Comparison of ENCODE assay signal across 8 cellular contexts in the genomic region with DNA sequence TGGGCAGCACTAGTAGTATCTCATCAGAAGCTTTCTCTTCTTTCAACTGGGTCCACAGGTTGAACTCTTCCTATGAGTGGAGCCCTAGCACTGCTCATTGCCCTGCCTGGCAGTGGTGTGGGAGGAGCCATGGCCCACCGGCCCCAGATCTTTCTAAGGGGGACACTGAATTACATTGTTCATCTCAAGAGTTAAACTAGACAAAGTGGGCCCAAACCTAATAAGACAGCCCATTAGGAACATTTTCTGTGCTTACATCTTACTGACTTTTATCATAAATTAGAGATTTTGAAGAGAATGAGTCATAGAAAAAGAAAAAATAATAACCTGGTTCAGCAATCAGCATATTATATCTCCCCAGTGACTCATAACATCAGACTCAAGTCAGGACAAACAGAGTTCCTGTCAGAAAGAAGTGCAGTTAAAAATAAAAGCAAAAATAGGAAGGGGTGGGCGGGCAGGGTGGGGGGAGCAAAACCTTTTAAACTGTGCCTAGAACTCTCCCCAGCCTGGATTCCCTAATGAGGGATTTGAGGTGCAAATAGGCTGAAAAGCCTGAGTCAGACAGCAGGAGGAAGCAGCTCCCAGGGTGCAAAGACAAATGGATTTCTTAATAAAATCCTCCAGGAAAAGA.
DNase-seq lines count a peak whose midpoint lies in the region; ATAC-seq and TF ChIP-seq lines count a peak whose summit lies in the region.

No MANE protein-coding gene starts in this region.

- TF ChIP-seq RAD21 in IMR-90 (IDR thresholded peaks at IDR 0.05; ENCODE audit: low read length) = no peak

- H2AK9ac ChIP-seq in IMR-90 (replicated peaks; ENCODE audit: low read depth, low read length, poor library complexity) = no peak overlapping the region

- H4K20me1 ChIP-seq in IMR-90 (ENCODE audit: insufficient read depth, low read length) = no peaks in the 10 kb centered on the region

- peak overlapping the region; percentile 21 for H2BK5ac ChIP-seq in IMR-90 (ENCODE audit: low read depth, low read length, poor library complexity, severe bottlenecking)

- H3K36me3 ChIP-seq in IMR-90 (ENCODE audit: control insufficient read depth, insufficient read depth, low read length) = no peaks in the 10 kb centered on the region

- ATAC-seq in GM19372 (IDR thresholded peaks at IDR 0.05; ENCODE audit: low read depth, unreplicated experiment) = peak; percentile 52
- peak; percentile 69 for ATAC-seq in IMR-90 (ENCODE audit: low read depth)
- ATAC-seq in activated naive CD8-positive, alpha-beta T cell treated with anti-CD3 and anti-CD28 coated beads, Interleukin-2, amount 50 U/mL, for 24 hours = peak; percentile 76
- peak; percentile 23 to 41 for ATAC-seq in naive thymus-derived CD8-positive, alpha-beta T cell

- TF ChIP-seq POLR2A in IMR-90 (IDR thresholded peaks at IDR 0.05; ENCODE audit: low read depth, low read length) = no peak

- H3K36me3 Mint-ChIP-seq in activated naive CD8-positive, alpha-beta T cell treated with anti-CD3 and anti-CD28 coated beads, Interleukin-2, amount 50 U/mL, for 24 hours (ENCODE audit: low read depth) = no peaks in the 10 kb centered on the region
- H3K36me3 Mint-ChIP-seq in naive thymus-derived CD8-positive, alpha-beta T cell = peaks cover 0 to 2% (median 0%) of the 10 kb centered on the region in 3 donors
- H3K36me3 Mint-ChIP-seq in glutamatergic neuron (ENCODE audit: unreplicated experiment) = peaks cover 4% of the 10 kb centered on the region

- CTCF ChIA-PET in IMR-90 (lab: Yijun Ruan, JAX) = interaction anchor here (0.5 kb wide), 1 partner anchor 436 kb away, joined by 6 read pairs; no protein-coding TSS in a partner anchor

- POLR2A ChIA-PET in IMR-90 (lab: Charles Lee; ENCODE audit: unreplicated experiment) = no interaction called here
- POLR2A ChIA-PET in naive thymus-derived CD8-positive, alpha-beta T cell (lab: Charles Lee) = interaction anchor here (2.2 kb wide), 1 partner anchor 162 kb away, joined by 7 read pairs; a partner anchor contains a TSS

- H2BK120ac ChIP-seq in IMR-90 (ENCODE audit: low read depth, low read length) = peak overlapping the region; percentile 33

- H3K9me3 Mint-ChIP-seq in activated naive CD8-positive, alpha-beta T cell treated with anti-CD3 and anti-CD28 coated beads, Interleukin-2, amount 50 U/mL, for 24 hours = peaks cover 4% of the 10 kb centered on the region
- H3K9me3 Mint-ChIP-seq in naive thymus-derived CD8-positive, alpha-beta T cell = no peaks in the 10 kb centered on the region
- H3K9me3 Mint-ChIP-seq in glutamatergic neuron (ENCODE audit: unreplicated experiment) = no peaks in the 10 kb centered on the region

- no TSS peak for BruUV-seq in IMR-90 (replicated peaks; lab: Mats Ljungman, UMichigan)

- H3K4me3 Mint-ChIP-seq in activated naive CD8-positive, alpha-beta T cell treated with anti-CD3 and anti-CD28 coated beads, Interleukin-2, amount 50 U/mL, for 24 hours = peak overlapping the region; percentile 12
- peak overlapping the region in 6 of 10 donors; percentile 0 to 58 (median 12) for H3K4me3 Mint-ChIP-seq in naive thymus-derived CD8-positive, alpha-beta T cell
- no peak overlapping the region for H3K4me3 Mint-ChIP-seq in glutamatergic neuron (ENCODE audit: unreplicated experiment)

- H2AFZ ChIP-seq in IMR-90 (replicated peaks; ENCODE audit: low read length, poor library complexity) = no peak overlapping the region

- peak overlapping the region; percentile 46 for H4K91ac ChIP-seq in IMR-90 (ENCODE audit: insufficient read depth, low read depth, low read length)

- H2BK15ac ChIP-seq in IMR-90 (ENCODE audit: low read depth, low read length) = peak overlapping the region; percentile 90; the same call in 2 of the 3 replicates

- intact Hi-C loops in IMR-90 (cut with micrococcal nuclease) = loop anchor here (5.0 kb wide), 1 partner anchor 162 kb away; a partner anchor contains a TSS

- H3K14ac ChIP-seq in IMR-90 (replicated peaks; ENCODE audit: low read depth, low read length) = 0 out of 2 replicates have a peak overlapping the region, but pooled peaks have one; percentile 16

- H3K9me3 ChIP-seq in IMR-90 (ENCODE audit: control insufficient read depth, insufficient read depth, low read length) = no peaks in the 10 kb centered on the region

- peaks cover 0 to 4% of the 10 kb centered on the region in 2 experiments; a peak in 1 of 4 replicates for H3K79me1 ChIP-seq in IMR-90 (ENCODE audit: low read depth in 1 of 2, low read length in 2 of 2)

- peaks cover 18% of the 10 kb centered on the region for H3K4me1 ChIP-seq in IMR-90 (ENCODE audit: control insufficient read depth, insufficient read depth, low read length)

- no peak overlapping the region for H3K56ac ChIP-seq in IMR-90 (ENCODE audit: extremely low read depth, insufficient read depth, low read length)

- no CpG with 5 or more reads among the region's 2 CpGs for WGBS in IMR-90 (ENCODE audit: extremely low coverage in 2 of 2, insufficient read length in 1 of 2), 2 experiments

- no peak for TF ChIP-seq CTCF in IMR-90 (conservative IDR thresholded peaks at IDR 0.05; ENCODE audit: low read depth, low read length)
- no peak for TF ChIP-seq CTCF in glutamatergic neuron (IDR thresholded peaks at IDR 0.05; ENCODE audit: partially characterized antibody, unreplicated experiment)

- H2AK5ac ChIP-seq in IMR-90 (ENCODE audit: low read depth, low read length) = peak overlapping the region; percentile 9; the same call in 1 of the 2 replicates

- H3K27me3 Mint-ChIP-seq in activated naive CD8-positive, alpha-beta T cell treated with anti-CD3 and anti-CD28 coated beads, Interleukin-2, amount 50 U/mL, for 24 hours = no peaks in the 10 kb centered on the region
- no peaks in the 10 kb centered on the region for H3K27me3 Mint-ChIP-seq in naive thymus-derived CD8-positive, alpha-beta T cell
- no peaks in the 10 kb centered on the region for H3K27me3 Mint-ChIP-seq in glutamatergic neuron (ENCODE audit: unreplicated experiment)

- H2BK20ac ChIP-seq in IMR-90 (ENCODE audit: low read depth, low read length) = peak overlapping the region; percentile 86

- DNase-seq in IMR-90 = peak; percentile 80
- peak; percentile 41 for DNase-seq in activated naive CD8-positive, alpha-beta T cell treated with anti-CD3 and anti-CD28 coated beads, Interleukin-2, amount 50 U/mL, for 24 hours
- DNase-seq in naive thymus-derived CD8-positive, alpha-beta T cell = no peak
- DNase-seq in glutamatergic neuron = no peak
- no peak for DNase-seq in ecto neural progenitor cell (ENCODE audit: low spot score)
- DNase-seq in NCI-H187 treated with DMSO at 0.1 percent for 48 hours (lab: John Stamatoyannopoulos, UW) = no peak
- no peak for DNase-seq in HuH-7 (ENCODE audit: low spot score)

- peak overlapping the region; percentile 64 for H3K4me2 ChIP-seq in IMR-90 (ENCODE audit: low read depth, low read length)

- H3K27ac Mint-ChIP-seq in activated naive CD8-positive, alpha-beta T cell treated with anti-CD3 and anti-CD28 coated beads, Interleukin-2, amount 50 U/mL, for 24 hours = peak overlapping the region; percentile 77
- H3K27ac Mint-ChIP-seq in naive thymus-derived CD8-positive, alpha-beta T cell = peak overlapping the region in 8 of 10 donors; percentile 62 to 84 (median 80)
- no peak overlapping the region for H3K27ac Mint-ChIP-seq in glutamatergic neuron (ENCODE audit: unreplicated experiment)

- dilution Hi-C loops in IMR-90 (cut with HindIII; ENCODE audit: low sequenced_read_pairs, unreplicated experiment) = no loop called here

- H3K9me1 ChIP-seq in IMR-90 (ENCODE audit: insufficient read depth, low read length) = peaks cover 15% of the 10 kb centered on the region

- H4K5ac ChIP-seq in IMR-90 (ENCODE audit: low read depth, low read length) = peak overlapping the region; percentile 4; the same call in 1 of the 2 replicates

- no peak overlapping the region for H3K4me3 ChIP-seq in IMR-90 (ENCODE audit: insufficient read depth, low read depth, low read length)

- H3K23ac ChIP-seq in IMR-90 (ENCODE audit: low read depth, low read length) = no peak overlapping the region

- no peak overlapping the region for H3K9ac ChIP-seq in IMR-90 (ENCODE audit: low read depth, low read length)

- H3K4me1 Mint-ChIP-seq in activated naive CD8-positive, alpha-beta T cell treated with anti-CD3 and anti-CD28 coated beads, Interleukin-2, amount 50 U/mL, for 24 hours = peaks cover 44% of the 10 kb centered on the region
- H3K4me1 Mint-ChIP-seq in naive thymus-derived CD8-positive, alpha-beta T cell = peaks cover 22 to 39% (median 32%) of the 10 kb centered on the region in 4 donors
- H3K4me1 Mint-ChIP-seq in glutamatergic neuron (ENCODE audit: low read depth, unreplicated experiment) = peaks cover 4% of the 10 kb centered on the region

- peak overlapping the region; percentile 42 for H3K4ac ChIP-seq in IMR-90 (ENCODE audit: low read depth, low read length)

- peak overlapping the region; percentile 48 for H3K18ac ChIP-seq in IMR-90 (ENCODE audit: low read depth, low read length)

- in situ Hi-C loops in IMR-90 (cut with MboI; ENCODE audit: low sequenced_read_pairs) = no loop called here

- H3K27ac ChIP-seq in IMR-90 (ENCODE audit: insufficient read depth, low read length) = peak overlapping the region; percentile 68

- no peaks in the 10 kb centered on the region for H3K27me3 ChIP-seq in IMR-90 (ENCODE audit: control insufficient read depth, insufficient read depth, low read length)

- H4K8ac ChIP-seq in IMR-90 (ENCODE audit: low read depth in 2 of 2, low read length in 2 of 2) = peak overlapping the region; percentile 36 to 56; a peak in 3 of 4 replicates

TF ChIP-seq in IMR-90, 13 proteins besides CTCF, POLR2A, EP300 and RAD21:
- no peak for TF ChIP-seq SMC3 (IDR thresholded peaks at IDR 0.05; ENCODE audit: low read depth, low read length)
- TF ChIP-seq MAFK (IDR thresholded peaks at IDR 0.05; ENCODE audit: low read depth, low read length) = peak; percentile 52
- peak; percentile 96 for TF ChIP-seq FOS (IDR thresholded peaks at IDR 0.05; ENCODE audit: low read depth, low read length)
- TF ChIP-seq, protein P1, sequence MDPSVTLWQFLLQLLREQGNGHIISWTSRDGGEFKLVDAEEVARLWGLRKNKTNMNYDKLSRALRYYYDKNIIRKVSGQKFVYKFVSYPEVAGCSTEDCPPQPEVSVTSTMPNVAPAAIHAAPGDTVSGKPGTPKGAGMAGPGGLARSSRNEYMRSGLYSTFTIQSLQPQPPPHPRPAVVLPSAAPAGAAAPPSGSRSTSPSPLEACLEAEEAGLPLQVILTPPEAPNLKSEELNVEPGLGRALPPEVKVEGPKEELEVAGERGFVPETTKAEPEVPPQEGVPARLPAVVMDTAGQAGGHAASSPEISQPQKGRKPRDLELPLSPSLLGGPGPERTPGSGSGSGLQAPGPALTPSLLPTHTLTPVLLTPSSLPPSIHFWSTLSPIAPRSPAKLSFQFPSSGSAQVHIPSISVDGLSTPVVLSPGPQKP (IDR thresholded peaks at IDR 0.05; ENCODE audit: borderline replicate concordance, low read depth, low read length) = no peak
- TF ChIP-seq BHLHE40 (IDR thresholded peaks at IDR 0.05; ENCODE audit: low read depth, low read length) = peak; percentile 30; the same call in 1 of the 2 replicates
TF ChIP-seq in IMR-90: peak in this region for 3.

Comparison
In these comparisons a context has a peak if more than half of its experiments do, and no peak if none do; other contexts are left out.
1. DNase-seq: peak in IMR-90 (single experiment) and activated naive CD8-positive, alpha-beta T cell treated with anti-CD3 and anti-CD28 coated beads, Interleukin-2, amount 50 U/mL, for 24 hours (single experiment); none in naive thymus-derived CD8-positive, alpha-beta T cell (0 of 10), glutamatergic neuron (single experiment), ecto neural progenitor cell (single experiment), NCI-H187 treated with DMSO at 0.1 percent for 48 hours (single experiment) and HuH-7 (single experiment).
2. Peak in every context shown above with its lines, with median percentiles within 50 percentile points of each other: ATAC-seq.